In genomic region chr14:93924592-93925355, GRCh38 we compare ENCODE assay signal across 24 cellular contexts. TPM values are rescaled to one million over a fixed set of nuclear protein-coding genes. Genes with fewer than 3 reads are reported as not detected.
"Had no signal": no experiment of that assay in that cellular context is flagged by ENCODE, and none has a peak within 500 bp of the region (broad histone marks: within the 10 kb centered on the region; RNA-seq: fewer than 3 reads in every experiment).

No MANE protein-coding gene starts in this region.

- H3K4me1 ChIP-seq: SJSA1 had no signal

- H3K4me3 ChIP-seq: MG63, SJSA1, SK-N-MC had no signal

- H3K9me3 ChIP-seq: MG63, SJSA1 had no signal

- H3K36me3 ChIP-seq: MG63, SJSA1 had no signal

- H3K27me3 ChIP-seq: MG63, SJSA1 had no signal

- DNase-seq: IMR-90, Karpas-422, KG1, MG63, NCI-H1092, NCI-H1105 treated with DMSO at 0.1 percent for 48 hours, NCI-H1417 treated with DMSO at 0.1 percent for 48 hours, NCI-H146, NCI-H1694 treated with DMSO at 0.1 percent for 48 hours, NCI-H1930, NCI-H2081, NCI-H2107, NCI-H226, NCI-H446, NCI-H510A, NCI-H524 treated with DMSO at 0.1 percent for 48 hours, NCI-H774, PC-3, SIG-M5 had no signal

- H3K27ac ChIP-seq: SJSA1, SK-N-MC had no signal

RNA-seq across cellular contexts. Expression of gene FAM181A, which starts 2.4 kb away (rescaled TPM):
- total RNA-seq: HT1080, IMR-90, OCI-LY7, PC-3, Right ventricle myocardium inferior, SJSA1 had no signal

RNA-seq across cellular contexts. Expression of gene ASB2, which starts 51.6 kb away (rescaled TPM):
- total RNA-seq: HT1080 had no signal
